Comparison of ENCODE assay signal across 31 cellular contexts in genomic region chr17:7940034-7940433, GRCh38.
"Had no signal": no experiment of that assay in that cellular context is flagged by ENCODE, and none has a peak within 500 bp of the region (broad histone marks: within the 10 kb centered on the region; RNA-seq: fewer than 3 reads in every experiment).

No MANE protein-coding gene starts in this region.

- H3K4me3 Mint-ChIP-seq: activated CD4-positive, alpha-beta memory T cell treated with anti-CD3 and anti-CD28 coated beads for 36 hours; activated CD4-positive, alpha-beta T cell treated with anti-CD3 and anti-CD28 coated beads for 36 hours; activated CD4-positive, alpha-beta T cell treated with anti-CD3 and anti-CD28 coated beads, Interleukin-2, amount 10 ng/mL, durations not matched to agents 24 days and 14 days; activated CD8-positive, alpha-beta T cell treated with anti-CD3 and anti-CD28 coated beads, Interleukin-2, amount 10 ng/mL, durations not matched to agents 7 days and 5 days; activated naive CD8-positive, alpha-beta T cell; activated T-cell treated with anti-CD3 and anti-CD28 coated beads, Interleukin-2, amount 50 U/mL, for 24 hours; activated T-cell treated with anti-CD3 and anti-CD28 coated beads, Interleukin-2, amount 50 U/mL, for 72 hours; central memory CD8-positive, alpha-beta T cell; dendritic cell treated with granulocyte-macrophage colony-stimulating factor and Interleukin-4, amounts not matched to agents 40 ng/mL and 50 ng/mL, for 4 days; endodermal cell; T-cell had no signal

- DNase-seq: activated CD4-positive, alpha-beta memory T cell treated with anti-CD3 and anti-CD28 coated beads for 36 hours; activated CD4-positive, alpha-beta T cell treated with anti-CD3 and anti-CD28 coated beads for 36 hours; activated CD4-positive, alpha-beta T cell treated with anti-CD3 and anti-CD28 coated beads, Interleukin-2, amount 10 ng/mL, durations not matched to agents 24 days and 14 days; activated CD4-positive, CD25-positive, alpha-beta regulatory T cell; activated CD4-positive, CD25-positive, alpha-beta regulatory T cell treated with anti-CD3 and anti-CD28 coated beads, Interleukin-2, amount 50 U/mL, for 72 hours; activated CD8-positive, alpha-beta memory T cell treated with anti-CD3 and anti-CD28 coated beads, Interleukin-2, amount 50 U/mL, for 48 hours; activated CD8-positive, alpha-beta T cell treated with anti-CD3 and anti-CD28 coated beads, Interleukin-2, amount 10 ng/mL, durations not matched to agents 7 days and 5 days; activated effector memory CD4-positive, alpha-beta T cell treated with Interleukin-2 at 50 U/mL for 16 hours; activated gamma-delta T cell treated with Interleukin-2 at 50 U/mL for 16 hours; activated naive CD4-positive, alpha-beta T cell treated with anti-CD3 and anti-CD28 coated beads, Interleukin-2, amount 50 U/mL, for 16 hours; activated naive CD4-positive, alpha-beta T cell treated with Interleukin-2 at 50 U/mL for 16 hours; activated T-cell treated with anti-CD3 and anti-CD28 coated beads for 4 hours; activated T-cell treated with anti-CD3 and anti-CD28 coated beads, Interleukin-2, amount 50 U/mL, for 24 hours; activated T-cell treated with anti-CD3 and anti-CD28 coated beads, Interleukin-2, amount 50 U/mL, for 72 hours; amniotic stem cell; anterior cingulate cortex; brain microvascular endothelial cell; effector memory CD4-positive, alpha-beta T cell; endodermal cell; erythroblast; foreskin keratinocyte; gastrocnemius medialis; glutamatergic neuron; SW 1271; T-cell had no signal

- H3K4me3 ChIP-seq: coronary artery, dorsolateral prefrontal cortex, esophagus muscularis mucosa, gastrocnemius medialis had no signal

- H3K4me1 Mint-ChIP-seq: central memory CD8-positive, alpha-beta T cell; endodermal cell had no signal

- H3K27me3 ChIP-seq: brain microvascular endothelial cell, dorsolateral prefrontal cortex, esophagus muscularis mucosa, foreskin keratinocyte, gastrocnemius medialis had no signal

- H3K27ac Mint-ChIP-seq: activated CD4-positive, alpha-beta memory T cell treated with anti-CD3 and anti-CD28 coated beads for 36 hours; activated CD4-positive, alpha-beta T cell treated with anti-CD3 and anti-CD28 coated beads for 36 hours; activated CD4-positive, alpha-beta T cell treated with anti-CD3 and anti-CD28 coated beads, Interleukin-2, amount 10 ng/mL, durations not matched to agents 24 days and 14 days; activated CD8-positive, alpha-beta T cell treated with anti-CD3 and anti-CD28 coated beads, Interleukin-2, amount 10 ng/mL, durations not matched to agents 7 days and 5 days; activated naive CD8-positive, alpha-beta T cell; activated T-cell treated with anti-CD3 and anti-CD28 coated beads, Interleukin-2, amount 50 U/mL, for 24 hours; activated T-cell treated with anti-CD3 and anti-CD28 coated beads, Interleukin-2, amount 50 U/mL, for 72 hours; dendritic cell treated with granulocyte-macrophage colony-stimulating factor and Interleukin-4, amounts not matched to agents 40 ng/mL and 50 ng/mL, for 4 days; endodermal cell; T-cell had no signal

- H3K27ac ChIP-seq: brain microvascular endothelial cell, coronary artery, dorsolateral prefrontal cortex, esophagus muscularis mucosa, foreskin keratinocyte, gastrocnemius medialis had no signal

- ATAC-seq: activated CD4-positive, alpha-beta T cell treated with anti-CD3 and anti-CD28 coated beads for 36 hours; activated CD8-positive, alpha-beta T cell treated with anti-CD3 and anti-CD28 coated beads, Interleukin-2, amount 10 ng/mL, durations not matched to agents 7 days and 5 days; activated T-cell treated with anti-CD3 and anti-CD28 coated beads, Interleukin-2, amount 50 U/mL, for 72 hours; foreskin keratinocyte; gastrocnemius medialis; T-cell had no signal

- H3K9me3 ChIP-seq: esophagus muscularis mucosa, gastrocnemius medialis had no signal

- H3K27me3 Mint-ChIP-seq: activated CD4-positive, alpha-beta memory T cell treated with anti-CD3 and anti-CD28 coated beads for 36 hours; activated CD4-positive, alpha-beta T cell treated with anti-CD3 and anti-CD28 coated beads for 36 hours; activated CD4-positive, alpha-beta T cell treated with anti-CD3 and anti-CD28 coated beads, Interleukin-2, amount 10 ng/mL, durations not matched to agents 24 days and 14 days; activated naive CD8-positive, alpha-beta T cell; activated T-cell treated with anti-CD3 and anti-CD28 coated beads, Interleukin-2, amount 50 U/mL, for 24 hours; central memory CD8-positive, alpha-beta T cell; dendritic cell treated with granulocyte-macrophage colony-stimulating factor and Interleukin-4, amounts not matched to agents 40 ng/mL and 50 ng/mL, for 4 days; T-cell had no signal

- H3K9me3 Mint-ChIP-seq: activated CD4-positive, alpha-beta memory T cell treated with anti-CD3 and anti-CD28 coated beads for 36 hours; activated CD4-positive, alpha-beta T cell treated with anti-CD3 and anti-CD28 coated beads, Interleukin-2, amount 10 ng/mL, durations not matched to agents 24 days and 14 days; activated T-cell treated with anti-CD3 and anti-CD28 coated beads, Interleukin-2, amount 50 U/mL, for 24 hours; activated T-cell treated with anti-CD3 and anti-CD28 coated beads, Interleukin-2, amount 50 U/mL, for 72 hours; central memory CD8-positive, alpha-beta T cell; dendritic cell treated with granulocyte-macrophage colony-stimulating factor and Interleukin-4, amounts not matched to agents 40 ng/mL and 50 ng/mL, for 4 days; endodermal cell; T-cell had no signal

- H3K4me1 ChIP-seq: foreskin keratinocyte, gastrocnemius medialis had no signal
